Comparison of ENCODE assay signal across 20 cellular contexts in the genomic region with DNA sequence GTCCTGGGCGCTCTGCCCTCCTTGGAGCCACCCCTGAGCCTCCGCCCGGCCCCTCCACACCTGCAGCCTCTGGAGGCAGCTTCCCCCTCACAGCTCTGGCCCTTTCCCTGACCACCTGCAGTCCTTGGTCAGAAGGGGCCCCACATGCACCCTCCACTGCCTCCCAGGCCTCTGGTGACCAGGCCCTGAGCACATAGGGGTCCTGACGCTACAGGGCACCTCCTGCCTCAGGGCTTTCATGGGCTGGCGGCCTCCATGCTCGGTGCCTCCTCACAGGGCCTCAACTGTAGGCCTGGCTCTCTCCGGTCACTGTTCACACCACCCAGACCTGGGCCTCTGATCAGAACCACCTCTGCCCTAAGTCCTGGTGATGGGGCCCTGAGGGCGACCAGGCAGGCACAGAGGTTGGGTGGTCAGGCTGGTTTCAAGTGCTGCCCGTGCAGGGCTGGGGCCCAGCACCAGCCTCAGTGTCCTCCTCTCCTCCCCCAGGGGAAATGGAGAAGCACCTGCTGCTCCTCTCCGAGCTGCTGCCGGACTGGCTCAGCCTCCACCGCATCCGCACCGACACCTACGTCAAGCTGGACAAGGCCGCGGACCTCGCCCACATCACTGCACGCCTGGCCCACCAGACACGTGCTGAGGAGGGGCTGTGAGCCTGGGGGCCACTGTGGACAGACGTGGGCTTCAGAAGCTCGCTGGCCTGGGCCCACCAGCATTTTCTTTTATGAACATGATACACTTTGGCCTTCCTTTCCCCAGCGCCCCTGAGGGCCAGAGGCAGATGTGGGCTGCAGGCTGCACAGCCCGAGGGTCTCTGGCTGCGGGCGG. TPM values are rescaled to one million over a fixed set of nuclear protein-coding genes. Genes with fewer than 3 reads are reported as not detected.
DNase-seq lines count a peak whose midpoint lies in the region; ATAC-seq and TF ChIP-seq lines count a peak whose summit lies in the region.
"Had no signal": no experiment of that assay in that cellular context is flagged by ENCODE, and none has a peak within 500 bp of the region (broad histone marks: within the 10 kb centered on the region; RNA-seq: fewer than 3 reads in every experiment).

No MANE protein-coding gene starts in this region.

- H2AFZ ChIP-seq in H9 (ENCODE audit: low read length), result no peak overlapping the region
- H2AFZ ChIP-seq: GM23248 had no signal

- H3K27ac ChIP-seq in H9 (ENCODE audit: insufficient read length, low read depth, low read length), result no peak overlapping the region
- H3K27ac ChIP-seq: GM23248, tibial artery had no signal

- no peak overlapping the region for H4K5ac ChIP-seq in H9 (ENCODE audit: insufficient read length, low read depth, low read length)

- no peaks in the 10 kb centered on the region for H3K9me3 Mint-ChIP-seq in activated naive CD4-positive, alpha-beta T cell treated with anti-CD3 and anti-CD28 coated beads for 36 hours
- H3K9me3 Mint-ChIP-seq in H9, result no peaks in the 10 kb centered on the region
- H3K9me3 Mint-ChIP-seq in activated naive CD8-positive, alpha-beta T cell (ENCODE audit: low read depth), result no peaks in the 10 kb centered on the region
- no peaks in the 10 kb centered on the region for H3K9me3 Mint-ChIP-seq in stimulated activated naive B cell treated with anti-CD40 and anti-IgM and Interleukin-4, amounts not matched to agents 10 μg/mL and 1 μg/mL and 100 μg/mL, for 72 hours
- H3K9me3 Mint-ChIP-seq: endodermal cell, naive B cell had no signal

- H3K9ac ChIP-seq in H9 (ENCODE audit: extremely low read depth, insufficient read length, low read length), result no peak overlapping the region
- H3K9ac ChIP-seq: GM23248 had no signal

- H3K56ac ChIP-seq in H9 (ENCODE audit: insufficient read length, low read depth, low read length), result no peak overlapping the region

- H4K8ac ChIP-seq in H9 (replicated peaks; ENCODE audit: insufficient read length, low read depth, low read length), result no peak overlapping the region

- no peaks in the 10 kb centered on the region for H3K27me3 ChIP-seq in H9 (ENCODE audit: insufficient read depth, low read length)
- H3K27me3 ChIP-seq: tibial artery had no signal

- H3K27me3 Mint-ChIP-seq in activated naive CD4-positive, alpha-beta T cell treated with anti-CD3 and anti-CD28 coated beads for 36 hours (ENCODE audit: low read depth), result no peaks in the 10 kb centered on the region
- H3K27me3 Mint-ChIP-seq in H9 (ENCODE audit: low read depth), result no peaks in the 10 kb centered on the region; the same call in 1 of the 2 replicates
- H3K27me3 Mint-ChIP-seq in activated naive CD8-positive, alpha-beta T cell, result no peaks in the 10 kb centered on the region
- no peaks in the 10 kb centered on the region for H3K27me3 Mint-ChIP-seq in stimulated activated naive B cell treated with anti-CD40 and anti-IgM and Interleukin-4, amounts not matched to agents 10 μg/mL and 1 μg/mL and 100 μg/mL, for 72 hours
- H3K27me3 Mint-ChIP-seq: activated CD8-positive, alpha-beta memory T cell treated with anti-CD3 and anti-CD28 coated beads, Interleukin-2, amount 10 ng/mL, durations not matched to agents 7 days and 5 days; naive B cell had no signal

- no peak overlapping the region for H3K4ac ChIP-seq in H9 (ENCODE audit: low read depth, low read length)

- intact Hi-C loops in activated naive CD4-positive, alpha-beta T cell treated with anti-CD3 and anti-CD28 coated beads for 36 hours (cut with micrococcal nuclease), result no loop called here
- intact Hi-C loops in posterior vena cava (cut with DNase I), result no loop called here

- no peak overlapping the region for H3K23ac ChIP-seq in H9 (ENCODE audit: insufficient read length, low read depth, low read length)

- peaks cover 3% of the 10 kb centered on the region for H4K20me1 ChIP-seq in H9 (ENCODE audit: control insufficient read depth, insufficient read depth, insufficient read length)

- WGBS in H9 (ENCODE audit: extremely low coverage, insufficient read length, low lambda C conversion rate), result no CpG with 5 or more reads among the region's 26 CpGs

- H3K79me1 ChIP-seq in H9 (ENCODE audit: insufficient read depth, low read depth, low read length, poor library complexity, severe bottlenecking), result peaks cover 6% of the 10 kb centered on the region

- H2AK5ac ChIP-seq in H9 (ENCODE audit: insufficient read length, low read length), result no peak overlapping the region

- peak overlapping the region; percentile 13 for H3K27ac Mint-ChIP-seq in activated naive CD4-positive, alpha-beta T cell treated with anti-CD3 and anti-CD28 coated beads for 36 hours
- peak overlapping the region; percentile 40 to 82 (median 75); a peak in 4 of 7 replicates for H3K27ac Mint-ChIP-seq in H9
- H3K27ac Mint-ChIP-seq in activated naive CD8-positive, alpha-beta T cell, result no peak overlapping the region
- peak overlapping the region; percentile 77 for H3K27ac Mint-ChIP-seq in stimulated activated naive B cell treated with anti-CD40 and anti-IgM and Interleukin-4, amounts not matched to agents 10 μg/mL and 1 μg/mL and 100 μg/mL, for 72 hours
- H3K27ac Mint-ChIP-seq: activated CD8-positive, alpha-beta memory T cell treated with anti-CD3 and anti-CD28 coated beads, Interleukin-2, amount 10 ng/mL, durations not matched to agents 7 days and 5 days; endodermal cell had no signal

- TF ChIP-seq CTCF in H9 (conservative IDR thresholded peaks at IDR 0.05), result no peak

- no peak overlapping the region for H2BK20ac ChIP-seq in H9 (ENCODE audit: low read depth, low read length, poor library complexity, severe bottlenecking)

- no peak overlapping the region for H3K14ac ChIP-seq in H9 (ENCODE audit: insufficient read depth, low read length)

- no peak overlapping the region for H4K91ac ChIP-seq in H9 (ENCODE audit: insufficient read length, low read depth, low read length)

- no peak overlapping the region for H2BK15ac ChIP-seq in H9 (ENCODE audit: low read depth, low read length)

- peaks cover 6% of the 10 kb centered on the region; the same call in 1 of the 2 replicates for H3K79me2 ChIP-seq in H9 (ENCODE audit: insufficient read depth, low read length)

- H3K4me1 ChIP-seq in H9 (ENCODE audit: insufficient read depth, low read length), result no peaks in the 10 kb centered on the region

- CTCF ChIA-PET in activated naive CD4-positive, alpha-beta T cell treated with anti-CD3 and anti-CD28 coated beads for 36 hours (lab: Charles Lee), result no interaction called here

- H2BK5ac ChIP-seq in H9 (ENCODE audit: insufficient read length, low read length), result no peak overlapping the region

- no peak overlapping the region for H2BK120ac ChIP-seq in H9 (ENCODE audit: low read depth, low read length, poor library complexity, severe bottlenecking)

- no peak overlapping the region for H3K4me2 ChIP-seq in H9 (ENCODE audit: insufficient read depth, insufficient read length, low read length)

- no peak for DNase-seq in activated naive CD4-positive, alpha-beta T cell treated with anti-CD3 and anti-CD28 coated beads for 36 hours
- no peak for DNase-seq in activated naive CD4-positive, alpha-beta T cell treated with Interleukin-2 at 50 U/mL for 16 hours
- DNase-seq in H9 (no peak), posterior vena cava (ENCODE audit: low spot score) (no peak)
- DNase-seq in stimulated activated naive B cell treated with anti-CD40 and anti-IgM and Interleukin-4, amounts not matched to agents 10 μg/mL and 1 μg/mL and 100 μg/mL, for 72 hours, result no peak
- DNase-seq: activated CD8-positive, alpha-beta memory T cell treated with anti-CD3 and anti-CD28 coated beads, Interleukin-2, amount 10 ng/mL, durations not matched to agents 7 days and 5 days; amygdala; endodermal cell; foreskin fibroblast; GM23248; naive B cell; NCI-H2227 treated with DMSO at 0.1 percent for 48 hours; NK-92 treated with Interleukin-12 subunit alpha and Interleukin-12 subunit beta, amount 100 ng/mL, for 24 hours; retina; SHP77; stimulated activated CD4-positive, alpha-beta T cell treated with anti-CD3 and anti-CD28 coated beads, Interleukin-1b, Interleukin-23, amount 100 ng/mL, for 48 hours had no signal

- peak overlapping the region; percentile 32 for H3K4me3 Mint-ChIP-seq in activated naive CD4-positive, alpha-beta T cell treated with anti-CD3 and anti-CD28 coated beads for 36 hours
- H3K4me3 Mint-ChIP-seq in H9, result peak overlapping the region in 1 of 2 experiments; percentile 51; a peak in 2 of 5 replicates
- H3K4me3 Mint-ChIP-seq in activated naive CD8-positive, alpha-beta T cell, result peak overlapping the region; percentile 10
- peak overlapping the region in 1 of 2 donors; percentile 41 for H3K4me3 Mint-ChIP-seq in stimulated activated naive B cell treated with anti-CD40 and anti-IgM and Interleukin-4, amounts not matched to agents 10 μg/mL and 1 μg/mL and 100 μg/mL, for 72 hours
- H3K4me3 Mint-ChIP-seq: endodermal cell had no signal

- peaks cover 49% of the 10 kb centered on the region for H3K36me3 Mint-ChIP-seq in activated naive CD4-positive, alpha-beta T cell treated with anti-CD3 and anti-CD28 coated beads for 36 hours (ENCODE audit: low read depth)
- peaks cover 17 to 55% (median 54%) of the 10 kb centered on the region in 3 experiments; a peak in 6 of 7 replicates for H3K36me3 Mint-ChIP-seq in H9 (ENCODE audit: insufficient read depth in 1 of 3, low read depth in 3 of 3)
- H3K36me3 Mint-ChIP-seq in activated naive CD8-positive, alpha-beta T cell, result no peaks in the 10 kb centered on the region
- H3K36me3 Mint-ChIP-seq in stimulated activated naive B cell treated with anti-CD40 and anti-IgM and Interleukin-4, amounts not matched to agents 10 μg/mL and 1 μg/mL and 100 μg/mL, for 72 hours, result peaks cover 38 to 48% of the 10 kb centered on the region in 2 donors
- H3K36me3 Mint-ChIP-seq: naive B cell had no signal

- H3K9me3 ChIP-seq in H9 (ENCODE audit: control insufficient read depth, low read depth, low read length), result no peaks in the 10 kb centered on the region
- H3K9me3 ChIP-seq: tibial artery had no signal

- no peak overlapping the region for H3K18ac ChIP-seq in H9 (ENCODE audit: insufficient read length, low read depth, low read length)

- H3T11ph ChIP-seq in H9 (ENCODE audit: low read length), result no peak overlapping the region

- peaks cover 33% of the 10 kb centered on the region for H3K4me1 Mint-ChIP-seq in activated naive CD4-positive, alpha-beta T cell treated with anti-CD3 and anti-CD28 coated beads for 36 hours (ENCODE audit: low read depth)
- H3K4me1 Mint-ChIP-seq in H9, result peaks cover 6 to 10% of the 10 kb centered on the region in 2 experiments
- peaks cover 7% of the 10 kb centered on the region for H3K4me1 Mint-ChIP-seq in activated naive CD8-positive, alpha-beta T cell (ENCODE audit: low read depth)
- peaks cover 18 to 57% of the 10 kb centered on the region in 2 donors for H3K4me1 Mint-ChIP-seq in stimulated activated naive B cell treated with anti-CD40 and anti-IgM and Interleukin-4, amounts not matched to agents 10 μg/mL and 1 μg/mL and 100 μg/mL, for 72 hours
- H3K4me1 Mint-ChIP-seq: endodermal cell had no signal

- no peak for ATAC-seq in stimulated activated naive B cell treated with anti-CD40 and anti-IgM and Interleukin-4, amounts not matched to agents 10 μg/mL and 1 μg/mL and 100 μg/mL, for 72 hours (replicated peaks)
- no peak for ATAC-seq in HG03139 (IDR thresholded peaks at IDR 0.05; ENCODE audit: unreplicated experiment)
- ATAC-seq in HG03045 (IDR thresholded peaks at IDR 0.05; ENCODE audit: unreplicated experiment), result no peak
- ATAC-seq: activated CD8-positive, alpha-beta memory T cell treated with anti-CD3 and anti-CD28 coated beads, Interleukin-2, amount 10 ng/mL, durations not matched to agents 7 days and 5 days had no signal

- peaks cover 21% of the 10 kb centered on the region for H3K23me2 ChIP-seq in H9 (ENCODE audit: insufficient read length, low read depth, low read length, poor library complexity, severe bottlenecking)

- no peak overlapping the region for H2BK12ac ChIP-seq in H9 (ENCODE audit: insufficient read length, low read depth, low read length)

RNA-seq across cellular contexts. Expression of a gene that starts 3.9 kb away (rescaled TPM):
- total RNA-seq in activated naive CD4-positive, alpha-beta T cell treated with anti-CD3 and anti-CD28 coated beads for 36 hours, result 100 to 1,000 TPM; 314 TPM
- total RNA-seq in H9 (2021) (246 and 254 TPM in 2 replicates), posterior vena cava (10 to 100 TPM; 73.1 to 92.8 TPM)

RNA-seq across cellular contexts. Expression of a gene that starts 4.3 kb away (rescaled TPM):
- total RNA-seq in activated naive CD4-positive, alpha-beta T cell treated with anti-CD3 and anti-CD28 coated beads for 36 hours, result 100 to 1,000 TPM; 223 to 231 TPM
- 74.1 and 79.7 TPM in 2 replicates for total RNA-seq in H9 (2021)
- 1 to 10 TPM in 1 of 2 donors, under 1 TPM in 1; 0.57 to 2.0 TPM for total RNA-seq in posterior vena cava

RNA-seq across cellular contexts. Expression of a gene that starts 22.8 kb away (rescaled TPM):
- 10 to 100 TPM; 78.2 to 80.1 TPM for total RNA-seq in activated naive CD4-positive, alpha-beta T cell treated with anti-CD3 and anti-CD28 coated beads for 36 hours
- total RNA-seq in H9 (2021) (67.8 and 71.1 TPM in 2 replicates), posterior vena cava (100 to 1,000 TPM in 1 of 2 donors, 10 to 100 TPM in 1; 99.3 to 103 TPM)

RNA-seq across cellular contexts. Expression of a gene that starts 48.9 kb away (rescaled TPM):
- 10 to 100 TPM; 10.9 to 11.2 TPM for total RNA-seq in activated naive CD4-positive, alpha-beta T cell treated with anti-CD3 and anti-CD28 coated beads for 36 hours
- 20.0 and 20.3 TPM in 2 replicates for total RNA-seq in H9 (2021)
- total RNA-seq in posterior vena cava, result 10 to 100 TPM; 17.2 to 24.9 TPM

RNA-seq across cellular contexts. Expression of a gene that starts 49.1 kb away (rescaled TPM):
- total RNA-seq in activated naive CD4-positive, alpha-beta T cell treated with anti-CD3 and anti-CD28 coated beads for 36 hours, result 10 to 100 TPM; 57.7 to 66.1 TPM
- total RNA-seq in H9 (2021) (90.3 and 102 TPM in 2 replicates), posterior vena cava (10 to 100 TPM; 28.7 to 47.9 TPM)

Comparison
In these comparisons a context has a peak if more than half of its experiments do, and no peak if none do; other contexts are left out.
1. RNA of a gene that starts 4.3 kb away (total RNA-seq): 223 to 231 TPM in activated naive CD4-positive, alpha-beta T cell treated with anti-CD3 and anti-CD28 coated beads for 36 hours and 74.1 to 79.7 TPM in H9; 0.57 to 2.0 TPM in posterior vena cava; every median in the first group is over 10 times any median in the second.